ENCODE assay signal across 7 cellular contexts in the genomic region with DNA sequence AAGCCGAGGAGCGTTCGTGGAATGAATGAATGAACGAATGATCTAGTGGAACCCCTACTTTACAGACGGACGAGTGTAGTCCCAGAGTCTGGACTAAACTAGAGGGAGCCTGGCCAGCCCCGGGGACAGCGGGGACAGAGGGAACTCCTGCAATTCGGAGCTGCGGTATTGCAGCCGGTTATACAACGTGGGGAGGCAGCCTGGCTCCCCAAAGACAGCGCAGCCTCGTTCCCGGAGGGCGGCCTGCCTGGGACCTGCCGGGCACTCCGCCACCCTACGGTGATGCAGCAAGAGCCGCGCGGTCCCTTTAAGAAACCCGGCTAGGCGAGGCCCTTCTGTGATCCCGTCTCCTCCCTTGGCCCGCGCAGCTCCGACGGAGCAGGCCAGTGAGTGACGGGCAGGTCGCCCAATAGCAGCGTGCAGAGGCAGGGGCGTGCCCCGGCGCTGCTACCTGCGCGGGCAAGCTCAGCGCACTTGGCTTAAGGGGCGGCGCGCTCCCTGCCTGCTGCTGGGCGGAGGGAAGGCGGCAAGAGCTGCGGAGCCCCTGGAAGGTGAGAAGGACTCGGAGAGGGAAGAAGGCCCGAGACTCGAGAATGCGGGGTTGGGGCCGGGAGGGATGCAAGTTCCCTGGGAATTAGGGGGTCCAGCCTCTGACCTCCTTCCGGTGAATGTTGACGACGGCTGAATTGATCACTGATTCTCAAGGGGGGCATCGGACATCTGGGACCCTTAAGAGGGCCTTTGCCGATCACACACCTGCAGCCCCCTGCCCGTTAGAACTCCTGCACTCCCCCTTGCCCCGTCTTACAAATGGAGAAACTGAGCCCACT.
DNase-seq lines count a peak whose midpoint lies in the region; ATAC-seq lines count a peak whose summit lies in the region.

ABCA7 (plus strand) TSS at position 462 of the 830 bp plus-strand sequence. CDS start 1,255 bp downstream, outside the sequence.

- ATAC-seq in GM18517 (IDR thresholded peaks at IDR 0.05; ENCODE audit: unreplicated experiment) (peak; percentile 65), HG03039 (IDR thresholded peaks at IDR 0.05; ENCODE audit: unreplicated experiment) (peak; percentile 67)

- peak; percentile 86 for DNase-seq in NCI-H2081 treated with DMSO at 0.1 percent for 48 hours (lab: John Stamatoyannopoulos, UW)
- peak; percentile 98 for DNase-seq in T1000 (lab: John Stamatoyannopoulos, UW)
- DNase-seq in astrocyte of the hippocampus (ENCODE audit: low read depth, low spot score): peak; percentile 99
- peak; percentile 88 to 93 for DNase-seq in hippocampal formation (lab: John Stamatoyannopoulos, UW)
- peak; percentile 97 for DNase-seq in retina

Comparison
In these comparisons a context has a peak if more than half of its experiments do, and no peak if none do; other contexts are left out.
1. Peak in every context shown above with its lines: DNase-seq and ATAC-seq.